Comparison of ENCODE assay signal across 36 cellular contexts in the genomic region with DNA sequence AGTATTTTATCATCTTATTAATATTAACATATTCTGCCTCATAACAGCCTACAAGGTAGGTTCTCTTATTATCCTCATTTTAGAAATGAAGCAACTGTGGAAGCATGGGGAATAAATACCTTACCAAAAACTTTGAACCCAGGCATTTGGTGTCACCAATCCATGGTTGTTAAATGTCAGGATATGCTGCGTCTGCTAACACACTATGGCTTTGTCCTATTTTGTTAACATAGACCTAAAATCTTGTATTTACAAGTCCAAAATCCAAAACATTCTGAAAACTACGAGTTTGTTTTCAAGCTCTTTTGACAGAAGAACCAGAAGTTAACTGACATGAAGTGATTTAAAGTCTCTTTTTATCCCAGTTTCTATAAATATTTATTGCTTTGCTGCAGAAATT. TPM values are rescaled to one million over a fixed set of nuclear protein-coding genes. Genes with fewer than 3 reads are reported as not detected.
"Had no signal": no experiment of that assay in that cellular context is flagged by ENCODE, and none has a peak within 500 bp of the region (broad histone marks: within the 10 kb centered on the region; RNA-seq: fewer than 3 reads in every experiment).

No MANE protein-coding gene starts in this region.

- H3K27ac ChIP-seq: adrenal gland, ascending aorta, body of pancreas, brain microvascular endothelial cell, breast epithelium, cardiac muscle cell had no signal

- DNase-seq: activated effector memory CD4-positive, alpha-beta T cell treated with anti-CD3 and anti-CD28 coated beads, Interleukin-2, amount 50 U/mL, for 16 hours; activated effector memory CD4-positive, alpha-beta T cell treated with Interleukin-2 at 50 U/mL for 16 hours; activated gamma-delta T cell; activated gamma-delta T cell treated with Interleukin-2 at 50 U/mL for 16 hours; activated naive CD4-positive, alpha-beta T cell; activated naive CD4-positive, alpha-beta T cell treated with anti-CD3 and anti-CD28 coated beads for 36 hours; activated naive CD4-positive, alpha-beta T cell treated with anti-CD3 and anti-CD28 coated beads, Interleukin-2, amount 10 ng/mL, durations not matched to agents 7 days and 5 days; activated naive CD4-positive, alpha-beta T cell treated with anti-CD3 and anti-CD28 coated beads, Interleukin-2, amount 50 U/mL, for 16 hours; activated naive CD4-positive, alpha-beta T cell treated with Interleukin-2 at 50 U/mL for 16 hours; activated naive CD8-positive, alpha-beta T cell treated with anti-CD3 and anti-CD28 coated beads for 36 hours; activated naive CD8-positive, alpha-beta T cell treated with anti-CD3 and anti-CD28 coated beads, Interleukin-2, amount 10 ng/mL, durations not matched to agents 7 days and 5 days; activated naive CD8-positive, alpha-beta T cell treated with anti-CD3 and anti-CD28 coated beads, Interleukin-2, amount 50 U/mL, for 24 hours; activated T-cell treated with anti-CD3 and anti-CD28 coated beads, Interleukin-2, amount 50 U/mL, for 24 hours; activated T-cell treated with anti-CD3 and anti-CD28 coated beads, Interleukin-2, amount 50 U/mL, for 4 hours; activated T-cell treated with anti-CD3 and anti-CD28 coated beads, Interleukin-2, amount 50 U/mL, for 48 hours; activated T-cell treated with anti-CD3 and anti-CD28 coated beads, Interleukin-2, amount 50 U/mL, for 72 hours; adrenal gland; amniotic stem cell; amygdala; anterior cingulate cortex; aorta; body of pancreas; brain microvascular endothelial cell; caudate nucleus; central memory CD4-positive, alpha-beta T cell; cerebellar nuclear complex had no signal

- H3K9me3 ChIP-seq: adrenal gland, ascending aorta, body of pancreas, breast epithelium had no signal

- H3K36me3 ChIP-seq: adrenal gland, ascending aorta, brain microvascular endothelial cell, breast epithelium had no signal

- H3K4me3 ChIP-seq: adrenal gland, ascending aorta, body of pancreas, breast epithelium, cardiac muscle cell had no signal

- H3K27me3 ChIP-seq: adrenal gland, ascending aorta, body of pancreas, brain microvascular endothelial cell, breast epithelium, cardiac muscle cell had no signal

- H3K4me1 ChIP-seq: adrenal gland, ascending aorta, body of pancreas, breast epithelium had no signal

- FAIRE-seq: astrocyte, bronchial epithelial cell had no signal

- ATAC-seq: activated naive CD4-positive, alpha-beta T cell treated with anti-CD3 and anti-CD28 coated beads, Interleukin-2, amount 50 U/mL, for 72 hours; activated naive CD8-positive, alpha-beta T cell treated with anti-CD3 and anti-CD28 coated beads, Interleukin-2, amount 50 U/mL, for 24 hours; activated T-cell treated with anti-CD3 and anti-CD28 coated beads, Interleukin-2, amount 50 U/mL, for 4 hours; activated T-cell treated with anti-CD3 and anti-CD28 coated beads, Interleukin-2, amount 50 U/mL, for 72 hours; activated T-helper 17 cell treated with anti-CD3 and anti-CD28 coated beads, Interleukin-2, amount 50 U/mL, for 72 hours; body of pancreas had no signal

RNA-seq across cellular contexts. Expression of a gene that starts 53.4 kb away (rescaled TPM):
- total RNA-seq: activated naive CD4-positive, alpha-beta T cell treated with anti-CD3 and anti-CD28 coated beads for 36 hours; activated naive CD4-positive, alpha-beta T cell treated with anti-CD3 and anti-CD28 coated beads, Interleukin-2, amount 50 U/mL, for 72 hours; activated naive CD8-positive, alpha-beta T cell treated with anti-CD3 and anti-CD28 coated beads for 36 hours; activated naive CD8-positive, alpha-beta T cell treated with anti-CD3 and anti-CD28 coated beads, Interleukin-2, amount 10 ng/mL, durations not matched to agents 7 days and 5 days; activated T-cell treated with anti-CD3 and anti-CD28 coated beads, Interleukin-2, amount 50 U/mL, for 4 hours; activated T-cell treated with anti-CD3 and anti-CD28 coated beads, Interleukin-2, amount 50 U/mL, for 72 hours; activated T-helper 1 cell treated with anti-CD3 and anti-CD28 coated beads, Interleukin-12 subunit alpha, Interleukin-12 subunit beta, Interleukin-2, Interleukin-4 antibody, amounts not matched to agents 30 ng/mL and 10 ng/mL and 1 ng/mL, durations not matched to agents 14 hours and 24 hours and 36 hours; activated T-helper 17 cell treated with anti-CD3 and anti-CD28 coated beads, Interleukin-2, amount 50 U/mL, for 72 hours; activated T-helper 2 cell treated with anti-CD3 and anti-CD28 coated beads, Interferon-gamma antibody, Interleukin-2, Interleukin-4, amounts not matched to agents 10 μg/mL and 5 μg/mL and 100 μg/mL, durations not matched to agents 14 hours and 24 hours and 36 hours; ascending aorta; bronchial epithelial cell; chondrocyte had no signal
